ENCODE assay signal across 8 cellular contexts in genomic region chr16:70345840-70346239, GRCh38. TPM values are rescaled to one million over a fixed set of nuclear protein-coding genes. Genes with fewer than 3 reads are reported as not detected.
DNase-seq lines count a peak whose midpoint lies in the region; ATAC-seq and TF ChIP-seq lines count a peak whose summit lies in the region.

No MANE protein-coding gene starts in this region.

- peak overlapping the region; percentile 87 for H3K4me2 ChIP-seq in IMR-90 (ENCODE audit: low read depth, low read length)

- in situ Hi-C loops in IMR-90 (cut with MboI; ENCODE audit: low sequenced_read_pairs) = no loop called here

- CTCF ChIA-PET in IMR-90 (lab: Yijun Ruan, JAX) = interaction anchor here (0.6 to 0.9 kb wide), 2 partner anchors 9 to 47 kb away, joined by 3 read pairs; no protein-coding TSS in a partner anchor

- H3K9ac ChIP-seq in IMR-90 (ENCODE audit: low read depth, low read length) (peak overlapping the region; percentile 49; the same call in 1 of the 2 replicates), mucosa of stomach (ENCODE audit: low read length) (peak overlapping the region; percentile 96)

- dilution Hi-C loops in IMR-90 (cut with HindIII; ENCODE audit: low sequenced_read_pairs, unreplicated experiment) = no loop called here

- BruUV-seq in IMR-90 (replicated peaks; lab: Mats Ljungman, UMichigan) = no TSS peak

- no peak overlapping the region for H3K56ac ChIP-seq in IMR-90 (ENCODE audit: extremely low read depth, insufficient read depth, low read length)

- H3K9me3 ChIP-seq in IMR-90 (ENCODE audit: control insufficient read depth, insufficient read depth, low read length) (no peaks in the 10 kb centered on the region), mucosa of stomach (ENCODE audit: control insufficient read depth, low read length) (no peaks in the 10 kb centered on the region)

- H2BK5ac ChIP-seq in IMR-90 (ENCODE audit: low read depth, low read length, poor library complexity, severe bottlenecking) = no peak overlapping the region

- intact Hi-C loops in IMR-90 (cut with micrococcal nuclease) = no loop called here

- no peaks in the 10 kb centered on the region for H3K9me1 ChIP-seq in IMR-90 (ENCODE audit: insufficient read depth, low read length)

- peaks cover 17 to 44% of the 10 kb centered on the region in 2 experiments for H3K79me1 ChIP-seq in IMR-90 (ENCODE audit: low read depth in 1 of 2, low read length in 2 of 2)

- no peak for TF ChIP-seq RAD21 in IMR-90 (IDR thresholded peaks at IDR 0.05; ENCODE audit: low read length)

- no peak overlapping the region for H2AFZ ChIP-seq in IMR-90 (replicated peaks; ENCODE audit: low read length, poor library complexity)

- peak overlapping the region; percentile 48; the same call in 1 of the 2 replicates for H2AK5ac ChIP-seq in IMR-90 (ENCODE audit: low read depth, low read length)

- no peak for DNase-seq in IMR-90
- no peak for DNase-seq in cardiac fibroblast (ENCODE audit: low read depth in 2 of 2)
- no peak for DNase-seq in islet precursor cell
- DNase-seq in NCI-H446 treated with DMSO at 0.1 percent for 48 hours (lab: John Stamatoyannopoulos, UW) = no peak

- no peak overlapping the region for H3K23ac ChIP-seq in IMR-90 (ENCODE audit: low read depth, low read length)

- ATAC-seq in IMR-90 (ENCODE audit: low read depth) (no peak), GM21367 (IDR thresholded peaks at IDR 0.05; ENCODE audit: unreplicated experiment) (no peak), HG03159 (IDR thresholded peaks at IDR 0.05; ENCODE audit: unreplicated experiment) (no peak)

- H4K20me1 ChIP-seq in IMR-90 (ENCODE audit: insufficient read depth, low read length) = peaks cover 5% of the 10 kb centered on the region

- H3K4me1 ChIP-seq in IMR-90 (ENCODE audit: control insufficient read depth, insufficient read depth, low read length) = no peaks in the 10 kb centered on the region
- peaks cover 16% of the 10 kb centered on the region for H3K4me1 ChIP-seq in mucosa of stomach (ENCODE audit: control insufficient read depth, insufficient read depth, low read length)

- 0 out of 2 replicates have a peak overlapping the region, but pooled peaks have one; percentile 7 for H3K14ac ChIP-seq in IMR-90 (replicated peaks; ENCODE audit: low read depth, low read length)

- no peak overlapping the region for H2BK20ac ChIP-seq in IMR-90 (ENCODE audit: low read depth, low read length)

- POLR2A ChIA-PET in IMR-90 (lab: Charles Lee; ENCODE audit: unreplicated experiment) = interaction anchor here (0.6 to 0.7 kb wide), 2 partner anchors 256 to 463 kb away, joined by 3 to 4 read pairs; no protein-coding TSS in a partner anchor

- H4K91ac ChIP-seq in IMR-90 (ENCODE audit: insufficient read depth, low read depth, low read length) = no peak overlapping the region

- H3K18ac ChIP-seq in IMR-90 (ENCODE audit: low read depth, low read length) = no peak overlapping the region

- peak overlapping the region; percentile 99 for H4K5ac ChIP-seq in IMR-90 (ENCODE audit: low read depth, low read length)

- H2BK120ac ChIP-seq in IMR-90 (ENCODE audit: low read depth, low read length) = no peak overlapping the region

- H3K4ac ChIP-seq in IMR-90 (ENCODE audit: low read depth, low read length) = peak overlapping the region; percentile 4; the same call in 1 of the 2 replicates

- peak overlapping the region; percentile 82 to 87 for H4K8ac ChIP-seq in IMR-90 (ENCODE audit: low read depth in 2 of 2, low read length in 2 of 2)

- no peak overlapping the region for H2BK15ac ChIP-seq in IMR-90 (ENCODE audit: low read depth, low read length)

- WGBS in IMR-90 (ENCODE audit: extremely low coverage in 2 of 2, insufficient read length in 1 of 2), 2 experiments = 100% methylated on average over 3 of the region's 10 CpGs

- no peak overlapping the region for H2AK9ac ChIP-seq in IMR-90 (replicated peaks; ENCODE audit: low read depth, low read length, poor library complexity)

- peaks cover 9% of the 10 kb centered on the region for H3K36me3 ChIP-seq in IMR-90 (ENCODE audit: control insufficient read depth, insufficient read depth, low read length)
- H3K36me3 ChIP-seq in mucosa of stomach (ENCODE audit: control insufficient read depth, insufficient read depth, low read length) = no peaks in the 10 kb centered on the region

- TF ChIP-seq CTCF in 22Rv1 (IDR thresholded peaks at IDR 0.05) (no peak), IMR-90 (conservative IDR thresholded peaks at IDR 0.05; ENCODE audit: low read depth, low read length) (no peak), cardiac fibroblast (IDR thresholded peaks at IDR 0.05; ENCODE audit: low read depth, low read length) (no peak)

- TF ChIP-seq POLR2A in IMR-90 (IDR thresholded peaks at IDR 0.05; ENCODE audit: low read depth, low read length) = no peak

- H3K27ac ChIP-seq in 22Rv1 (peak overlapping the region; percentile 81), IMR-90 (ENCODE audit: insufficient read depth, low read length) (no peak overlapping the region)

- H3K4me3 ChIP-seq in IMR-90 (ENCODE audit: insufficient read depth, low read depth, low read length) = peak overlapping the region; percentile 95
- H3K4me3 ChIP-seq in cardiac fibroblast (replicated peaks in 1 of 2; ENCODE audit: low read depth in 2 of 2, low read length in 2 of 2) = peak overlapping the region; percentile 86 to 95
- no peak overlapping the region for H3K4me3 ChIP-seq in mucosa of stomach (ENCODE audit: low read length)

- H3K27me3 ChIP-seq in IMR-90 (ENCODE audit: control insufficient read depth, insufficient read depth, low read length) = no peaks in the 10 kb centered on the region
- no peaks in the 10 kb centered on the region for H3K27me3 ChIP-seq in mucosa of stomach (ENCODE audit: control insufficient read depth, insufficient read depth, low read length)

TF ChIP-seq in IMR-90, 13 proteins besides CTCF, POLR2A, EP300 and RAD21:
- no peak for TF ChIP-seq MXI1 (IDR thresholded peaks at IDR 0.05; ENCODE audit: borderline replicate concordance, low read depth, low read length)
- TF ChIP-seq RFX5 (IDR thresholded peaks at IDR 0.05; ENCODE audit: low read depth, low read length) = no peak
- TF ChIP-seq CHD1 (IDR thresholded peaks at IDR 0.05; ENCODE audit: low read depth, low read length) = no peak
- TF ChIP-seq MAZ (IDR thresholded peaks at IDR 0.05; ENCODE audit: borderline replicate concordance, low read depth, low read length) = no peak
- TF ChIP-seq BHLHE40 (IDR thresholded peaks at IDR 0.05; ENCODE audit: low read depth, low read length) = no peak
- no peak for TF ChIP-seq USF2 (IDR thresholded peaks at IDR 0.05; ENCODE audit: low read depth, low read length)
- no peak for TF ChIP-seq ELK1 (IDR thresholded peaks at IDR 0.05; ENCODE audit: borderline replicate concordance, low read depth, low read length)
- no peak for TF ChIP-seq MAFK (IDR thresholded peaks at IDR 0.05; ENCODE audit: low read depth, low read length)
- no peak for TF ChIP-seq RCOR1 (IDR thresholded peaks at IDR 0.05; ENCODE audit: insufficient replicate concordance, low read length)
- TF ChIP-seq SMC3 (IDR thresholded peaks at IDR 0.05; ENCODE audit: low read depth, low read length) = no peak
- no peak for TF ChIP-seq CEBPB (IDR thresholded peaks at IDR 0.05; ENCODE audit: low read depth, low read length)
- TF ChIP-seq FOS (IDR thresholded peaks at IDR 0.05; ENCODE audit: low read depth, low read length) = no peak
- TF ChIP-seq NFE2L2 (IDR thresholded peaks at IDR 0.05; ENCODE audit: low read depth, low read length) = no peak

RNA-seq across cellular contexts. Expression of gene DDX19A, which starts 0.9 kb away (rescaled TPM):
- total RNA-seq in IMR-90 (2012; rRNA removed) = 52.2 and 69.5 TPM in 2 replicates
- 41.1 and 44.7 TPM in 2 replicates for polyA plus RNA-seq in IMR-90 (2012; rRNA removed)
- polyA plus RNA-seq in IMR-90 (2012; cell fraction: cytosol; rRNA removed) = 24.2 and 33.9 TPM in 2 replicates
- polyA plus RNA-seq in IMR-90 (2012; cell fraction: nucleus; rRNA removed; ENCODE audit: low replicate concordance) = 20.1 and 38.5 TPM in 2 replicates

RNA-seq across cellular contexts. Expression of gene DDX19B, which starts 46.9 kb away (rescaled TPM):
- total RNA-seq in IMR-90 (2012; rRNA removed) = 26.1 and 33.3 TPM in 2 replicates
- 36.0 and 41.0 TPM in 2 replicates for polyA plus RNA-seq in IMR-90 (2012; rRNA removed)
- polyA plus RNA-seq in IMR-90 (2012; cell fraction: cytosol; rRNA removed) = 17.2 and 33.6 TPM in 2 replicates
- 20.3 and 33.8 TPM in 2 replicates for polyA plus RNA-seq in IMR-90 (2012; cell fraction: nucleus; rRNA removed; ENCODE audit: low replicate concordance)

RNA-seq across cellular contexts. Expression of gene AARS1, which starts 56.5 kb away (rescaled TPM):
- total RNA-seq in IMR-90 (2012; rRNA removed) = 125 and 139 TPM in 2 replicates
- polyA plus RNA-seq in IMR-90 (2012; rRNA removed) = 90.6 and 104 TPM in 2 replicates
- 86.8 and 90.8 TPM in 2 replicates for polyA plus RNA-seq in IMR-90 (2012; cell fraction: cytosol; rRNA removed)
- 65.2 and 120 TPM in 2 replicates for polyA plus RNA-seq in IMR-90 (2012; cell fraction: nucleus; rRNA removed; ENCODE audit: low replicate concordance)
